In the genomic region with DNA sequence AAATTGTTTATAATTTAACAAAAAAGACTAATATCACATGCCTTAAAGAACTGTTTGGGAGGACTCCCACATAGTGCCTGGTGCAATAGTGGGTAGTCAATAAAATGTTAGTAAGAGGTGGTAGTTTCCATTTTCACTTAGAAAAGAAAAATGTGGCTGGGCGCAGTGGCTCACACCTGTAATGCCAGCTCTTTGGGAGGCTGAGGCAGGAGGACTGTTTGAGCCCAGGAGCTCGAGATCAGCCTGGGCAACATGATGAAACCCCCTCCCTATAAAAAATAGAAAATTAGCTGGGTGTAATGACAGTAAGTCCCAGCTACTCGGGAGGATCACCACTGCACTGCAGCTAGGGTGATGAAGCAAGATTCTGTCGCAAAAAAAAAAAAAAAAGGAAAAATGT, we compare ENCODE assay signal across 14 cellular contexts. TPM values are rescaled to one million over a fixed set of nuclear protein-coding genes. Genes with fewer than 3 reads are reported as not detected.
DNase-seq lines count a peak whose midpoint lies in the region; ATAC-seq and TF ChIP-seq lines count a peak whose summit lies in the region.
"Had no signal": no experiment of that assay in that cellular context is flagged by ENCODE, and none has a peak within 500 bp of the region (broad histone marks: within the 10 kb centered on the region; RNA-seq: fewer than 3 reads in every experiment).

No MANE protein-coding gene starts in this region.

- peaks cover 18% of the 10 kb centered on the region for H3K36me3 ChIP-seq in OCI-LY3 (replicated peaks; ENCODE audit: low read depth, low read length)

- ATAC-seq in activated CD4-positive, alpha-beta T cell treated with anti-CD3 and anti-CD28 coated beads for 36 hours, result no peak
- ATAC-seq in stimulated activated effector memory CD8-positive, alpha-beta T cell treated with anti-CD3 and anti-CD28 coated beads, Interleukin-12 subunit alpha, Interleukin-12 subunit beta, amount 100 ng/mL, for 72 hours, result no peak
- ATAC-seq: A549 had no signal

- no peaks in the 10 kb centered on the region for H3K9me3 Mint-ChIP-seq in activated CD4-positive, alpha-beta T cell treated with anti-CD3 and anti-CD28 coated beads for 36 hours (ENCODE audit: low read depth)
- H3K9me3 Mint-ChIP-seq in stimulated activated effector memory CD8-positive, alpha-beta T cell treated with anti-CD3 and anti-CD28 coated beads, Interleukin-12 subunit alpha, Interleukin-12 subunit beta, amount 100 ng/mL, for 72 hours, result no peaks in the 10 kb centered on the region

- H4K20me1 ChIP-seq in OCI-LY3 (ENCODE audit: insufficient read depth, low read length), result no peaks in the 10 kb centered on the region

- no peak overlapping the region for H3K4me3 ChIP-seq in OCI-LY3 (ENCODE audit: low read length)
- peak overlapping the region; percentile 62 for H3K4me3 ChIP-seq in coronary artery
- H3K4me3 ChIP-seq: A549 had no signal

- H3K4me1 ChIP-seq in OCI-LY3 (ENCODE audit: low read length), result peaks cover 21% of the 10 kb centered on the region

- H3K36me3 Mint-ChIP-seq in activated CD4-positive, alpha-beta T cell treated with anti-CD3 and anti-CD28 coated beads for 36 hours (ENCODE audit: low read depth), result peaks cover 40% of the 10 kb centered on the region
- peaks cover 72% of the 10 kb centered on the region for H3K36me3 Mint-ChIP-seq in stimulated activated effector memory CD8-positive, alpha-beta T cell treated with anti-CD3 and anti-CD28 coated beads, Interleukin-12 subunit alpha, Interleukin-12 subunit beta, amount 100 ng/mL, for 72 hours

- H3K4me3 Mint-ChIP-seq in activated CD4-positive, alpha-beta T cell treated with anti-CD3 and anti-CD28 coated beads for 36 hours, result peak overlapping the region; percentile 60
- H3K4me3 Mint-ChIP-seq in stimulated activated effector memory CD8-positive, alpha-beta T cell treated with anti-CD3 and anti-CD28 coated beads, Interleukin-12 subunit alpha, Interleukin-12 subunit beta, amount 100 ng/mL, for 72 hours, result peak overlapping the region; percentile 50

- no peak overlapping the region; the same call in 1 of the 2 replicates for H3K27ac ChIP-seq in OCI-LY3 (ENCODE audit: low read length)
- H3K27ac ChIP-seq in coronary artery, result no peak overlapping the region
- H3K27ac ChIP-seq: A549 had no signal

- no peak for DNase-seq in activated CD4-positive, alpha-beta T cell treated with anti-CD3 and anti-CD28 coated beads for 36 hours
- DNase-seq in activated CD4-positive, alpha-beta T cell treated with anti-CD3 and anti-CD28 coated beads for 4 hours, result no peak
- no peak for DNase-seq in coronary artery (ENCODE audit: low spot score)
- no peak for DNase-seq in stimulated activated effector memory CD8-positive, alpha-beta T cell treated with anti-CD3 and anti-CD28 coated beads, Interleukin-12 subunit alpha, Interleukin-12 subunit beta, amount 100 ng/mL, for 72 hours (ENCODE audit: low spot score in 2 of 2)
- DNase-seq in DMS114 treated with DMSO at 0.1 percent for 48 hours (lab: John Stamatoyannopoulos, UW; ENCODE audit: unreplicated experiment), result no peak
- DNase-seq in dedifferentiated amniotic fluid mesenchymal stem cell (ENCODE audit: extremely low spot score), result no peak
- no peak for DNase-seq in ACHN
- DNase-seq: activated CD8-positive, alpha-beta memory T cell treated with anti-CD3 and anti-CD28 coated beads for 24 hours; foreskin melanocyte; MV-4-11; NCI-H2171; trophoblast cell had no signal

- H3K4me2 ChIP-seq in OCI-LY3 (ENCODE audit: low read length), result peak overlapping the region; percentile 75; the same call in 1 of the 2 replicates
- H3K4me2 ChIP-seq: A549 had no signal

- H2AFZ ChIP-seq in OCI-LY3 (ENCODE audit: low read depth, low read length), result no peak overlapping the region

- no peaks in the 10 kb centered on the region for H3K9me3 ChIP-seq in OCI-LY3 (ENCODE audit: insufficient read depth, low read length)
- H3K9me3 ChIP-seq: A549 had no signal

- H3K4me1 Mint-ChIP-seq in activated CD4-positive, alpha-beta T cell treated with anti-CD3 and anti-CD28 coated beads for 36 hours, result peaks cover 66% of the 10 kb centered on the region
- H3K4me1 Mint-ChIP-seq in stimulated activated effector memory CD8-positive, alpha-beta T cell treated with anti-CD3 and anti-CD28 coated beads, Interleukin-12 subunit alpha, Interleukin-12 subunit beta, amount 100 ng/mL, for 72 hours, result peaks cover 36% of the 10 kb centered on the region

- in situ Hi-C loops in ACHN (cut with HindIII; ENCODE audit: low pct_ligation_motif_present, low pct_unique_long_range_greater_than_20kb, low sequenced_read_pairs), result no loop called here

- no peaks in the 10 kb centered on the region for H3K27me3 ChIP-seq in OCI-LY3 (ENCODE audit: low read depth, low read length)

- TF ChIP-seq CTCF in OCI-LY3 (IDR thresholded peaks at IDR 0.05; ENCODE audit: low read depth, low read length) (no peak), coronary artery (IDR thresholded peaks at IDR 0.05) (no peak)

- POLR2A ChIA-PET in activated CD4-positive, alpha-beta T cell treated with anti-CD3 and anti-CD28 coated beads for 36 hours (lab: Charles Lee), result interaction anchor here (0.9 kb wide), 1 partner anchor 13 kb away, joined by 4 read pairs; no protein-coding TSS in a partner anchor

- intact Hi-C loops in activated CD4-positive, alpha-beta T cell treated with anti-CD3 and anti-CD28 coated beads for 36 hours (cut with DNase I, micrococcal nuclease), result loop anchor here (1.0 to 2.0 kb wide), 2 partner anchors 10 to 24 kb away; partner anchors contain the start of gene C21orf91 (in 1 of the 2)

- CTCF ChIA-PET in activated CD4-positive, alpha-beta T cell treated with anti-CD3 and anti-CD28 coated beads for 36 hours (lab: Charles Lee), result interaction anchor here (0.9 to 1.7 kb wide), 3 partner anchors 11 to 37 kb away, joined by 3 to 8 read pairs (median 3); no protein-coding TSS in a partner anchor

- no peak overlapping the region for H3K9ac ChIP-seq in OCI-LY3 (ENCODE audit: low read length)

- peaks cover 14% of the 10 kb centered on the region for H3K79me2 ChIP-seq in OCI-LY3 (ENCODE audit: low read length)

- H3K27me3 Mint-ChIP-seq in activated CD4-positive, alpha-beta T cell treated with anti-CD3 and anti-CD28 coated beads for 36 hours, result no peaks in the 10 kb centered on the region

- H3K27ac Mint-ChIP-seq in activated CD4-positive, alpha-beta T cell treated with anti-CD3 and anti-CD28 coated beads for 36 hours, result peak overlapping the region; percentile 72
- H3K27ac Mint-ChIP-seq in stimulated activated effector memory CD8-positive, alpha-beta T cell treated with anti-CD3 and anti-CD28 coated beads, Interleukin-12 subunit alpha, Interleukin-12 subunit beta, amount 100 ng/mL, for 72 hours, result peak overlapping the region; percentile 88

RNA-seq across cellular contexts. Expression of gene C21orf91, which starts 24.5 kb away (rescaled TPM):
- 10 to 100 TPM; 20.8 to 22.9 TPM for total RNA-seq in activated CD4-positive, alpha-beta T cell treated with anti-CD3 and anti-CD28 coated beads for 36 hours
